ENCODE assay signal across 14 cellular contexts in genomic region chr3:45599424-45599886, GRCh38. TPM values are rescaled to one million over a fixed set of nuclear protein-coding genes. Genes with fewer than 3 reads are reported as not detected.
DNase-seq lines count a peak whose midpoint lies in the region; ATAC-seq, FAIRE-seq and TF ChIP-seq lines count a peak whose summit lies in the region.
"Had no signal": no experiment of that assay in that cellular context is flagged by ENCODE, and none has a peak within 500 bp of the region (broad histone marks: within the 10 kb centered on the region; RNA-seq: fewer than 3 reads in every experiment).

No MANE protein-coding gene starts in this region.

- TF ChIP-seq CTCF in astrocyte (IDR thresholded peaks at IDR 0.05; ENCODE audit: insufficient read depth, low read depth, low read length): no peak
- TF ChIP-seq CTCF in mucosa of descending colon (IDR thresholded peaks at IDR 0.05): no peak
- no peak for TF ChIP-seq CTCF in type B pancreatic cell (conservative IDR thresholded peaks at IDR 0.05)
- TF ChIP-seq CTCF in WTC11 (IDR thresholded peaks at IDR 0.05): no peak

- H3K79me2 ChIP-seq in astrocyte (ENCODE audit: insufficient read depth, low read length): peaks cover 92% of the 10 kb centered on the region

- intact Hi-C loops in mucosa of descending colon (cut with DNase I, micrococcal nuclease): loop anchor here in 1 of 2 donors (10.0 kb wide), 1 partner anchor 55 kb away; no protein-coding TSS in a partner anchor

- no peaks in the 10 kb centered on the region for H3K27me3 Mint-ChIP-seq in activated naive CD4-positive, alpha-beta T cell treated with anti-CD3 and anti-CD28 coated beads, Interleukin-2, amount 10 ng/mL, durations not matched to agents 7 days and 5 days
- H3K27me3 Mint-ChIP-seq in astrocyte (ENCODE audit: low read depth, unreplicated experiment) (no peaks in the 10 kb centered on the region), type B pancreatic cell (no peaks in the 10 kb centered on the region), WTC11 (ENCODE audit: low read depth) (no peaks in the 10 kb centered on the region)

- H2AFZ ChIP-seq in astrocyte (ENCODE audit: low read depth, low read length): no peak overlapping the region

- peak overlapping the region; percentile 2 for H3K4me3 Mint-ChIP-seq in activated naive CD4-positive, alpha-beta T cell treated with anti-CD3 and anti-CD28 coated beads, Interleukin-2, amount 10 ng/mL, durations not matched to agents 7 days and 5 days
- H3K4me3 Mint-ChIP-seq in astrocyte (ENCODE audit: unreplicated experiment) (peak overlapping the region; percentile 28), type B pancreatic cell (no peak overlapping the region), WTC11 (no peak overlapping the region)

- FAIRE-seq in astrocyte (lab: Jason Lieb, UNC): no peak
- FAIRE-seq: endothelial cell of umbilical vein had no signal

- no peak overlapping the region for H3K4me2 ChIP-seq in astrocyte (ENCODE audit: low read length)
- H3K4me2 ChIP-seq: smooth muscle cell had no signal

- peaks cover 58% of the 10 kb centered on the region for H3K4me1 Mint-ChIP-seq in activated naive CD4-positive, alpha-beta T cell treated with anti-CD3 and anti-CD28 coated beads, Interleukin-2, amount 10 ng/mL, durations not matched to agents 7 days and 5 days
- H3K4me1 Mint-ChIP-seq in astrocyte (ENCODE audit: low read depth, unreplicated experiment) (peaks cover 29% of the 10 kb centered on the region), type B pancreatic cell (ENCODE audit: unreplicated experiment) (peaks cover 35% of the 10 kb centered on the region), WTC11 (peaks cover 35% of the 10 kb centered on the region)

- CTCF ChIA-PET in activated naive CD4-positive, alpha-beta T cell treated with anti-CD3 and anti-CD28 coated beads, Interleukin-2, amount 10 ng/mL, durations not matched to agents 7 days and 5 days (lab: Charles Lee): interaction anchor here (1.1 kb wide), 1 partner anchor 57 kb away, joined by 4 read pairs; no protein-coding TSS in a partner anchor
- CTCF ChIA-PET in WTC11 (lab: Charles Lee): interaction anchor here (0.8 to 7.1 kb wide), 2 partner anchors 57 to 60 kb away, joined by 6 to 34 read pairs; no protein-coding TSS in a partner anchor

- H3K27me3 ChIP-seq in astrocyte (ENCODE audit: insufficient read depth, low read length): no peaks in the 10 kb centered on the region
- H3K27me3 ChIP-seq in HAP-1 (ENCODE audit: low read depth): no peaks in the 10 kb centered on the region
- H3K27me3 ChIP-seq: adrenal gland had no signal

- peaks cover 86% of the 10 kb centered on the region for H4K20me1 ChIP-seq in astrocyte (ENCODE audit: insufficient read depth, low read length)

- in situ Hi-C loops in HAP-1 (cut with MboI; ENCODE audit: low sequenced_read_pairs): no loop called here

- H3K9ac ChIP-seq in astrocyte (ENCODE audit: low read length): no peak overlapping the region

- ATAC-seq in mucosa of descending colon (peak; percentile 66), WTC11 (no peak), GM21723 (IDR thresholded peaks at IDR 0.05; ENCODE audit: unreplicated experiment) (no peak)

- H3K36me3 Mint-ChIP-seq in activated naive CD4-positive, alpha-beta T cell treated with anti-CD3 and anti-CD28 coated beads, Interleukin-2, amount 10 ng/mL, durations not matched to agents 7 days and 5 days: peaks cover 48% of the 10 kb centered on the region
- H3K36me3 Mint-ChIP-seq in astrocyte (ENCODE audit: low read depth, unreplicated experiment): peaks cover 21% of the 10 kb centered on the region
- peaks cover 27% of the 10 kb centered on the region for H3K36me3 Mint-ChIP-seq in type B pancreatic cell
- H3K36me3 Mint-ChIP-seq in WTC11: peaks cover 4% of the 10 kb centered on the region

- H3K9me3 ChIP-seq in astrocyte (ENCODE audit: insufficient read depth, low read depth, low read length) (no peaks in the 10 kb centered on the region), mucosa of descending colon (no peaks in the 10 kb centered on the region), HAP-1 (no peaks in the 10 kb centered on the region)
- H3K9me3 ChIP-seq: adrenal gland had no signal

- no peak overlapping the region for H3K27ac ChIP-seq in astrocyte (ENCODE audit: low read depth, low read length)
- H3K27ac ChIP-seq: adrenal gland, WERI-Rb-1 had no signal

- H3K36me3 ChIP-seq in astrocyte (ENCODE audit: insufficient read depth, low read length) (peaks cover 6% of the 10 kb centered on the region), mucosa of descending colon (ENCODE audit: low read depth) (no peaks in the 10 kb centered on the region), HAP-1 (replicated peaks) (peaks cover 10% of the 10 kb centered on the region)

- DNase-seq in activated naive CD4-positive, alpha-beta T cell treated with anti-CD3 and anti-CD28 coated beads, Interleukin-2, amount 10 ng/mL, durations not matched to agents 7 days and 5 days: peak; percentile 37
- DNase-seq in activated naive CD4-positive, alpha-beta T cell treated with Interleukin-2 at 50 U/mL for 16 hours: no peak
- DNase-seq in astrocyte (ENCODE audit: low read depth): no peak
- peak; percentile 52 to 73 (median 68) for DNase-seq in mucosa of descending colon
- peak; percentile 45 for DNase-seq in type B pancreatic cell (ENCODE audit: extremely low spot score, unreplicated experiment)
- no peak for DNase-seq in WTC11 (ENCODE audit: low spot score)
- DNase-seq in HAP-1 (ENCODE audit: low spot score in 2 of 2): no peak
- DNase-seq: adrenal gland, kidney glomerular epithelial cell, NCI-H1048, WERI-Rb-1 had no signal

- peak overlapping the region; percentile 21 for H3K27ac Mint-ChIP-seq in activated naive CD4-positive, alpha-beta T cell treated with anti-CD3 and anti-CD28 coated beads, Interleukin-2, amount 10 ng/mL, durations not matched to agents 7 days and 5 days
- H3K27ac Mint-ChIP-seq in astrocyte (ENCODE audit: unreplicated experiment) (no peak overlapping the region), type B pancreatic cell (no peak overlapping the region), WTC11 (no peak overlapping the region)

- H3K4me1 ChIP-seq in astrocyte (ENCODE audit: insufficient read depth, low read length) (peaks cover 31% of the 10 kb centered on the region), mucosa of descending colon (ENCODE audit: low read depth) (peaks cover 45% of the 10 kb centered on the region), HAP-1 (peaks cover 21% of the 10 kb centered on the region)

- no peak overlapping the region for H3K4me3 ChIP-seq in astrocyte (ENCODE audit: insufficient read depth, low read depth, low read length)
- no peak overlapping the region for H3K4me3 ChIP-seq in mucosa of descending colon
- no peak overlapping the region for H3K4me3 ChIP-seq in HAP-1
- H3K4me3 ChIP-seq: adrenal gland, smooth muscle cell had no signal

- POLR2A ChIA-PET in WTC11 (lab: Charles Lee): no interaction called here

- H3K9me3 Mint-ChIP-seq in activated naive CD4-positive, alpha-beta T cell treated with anti-CD3 and anti-CD28 coated beads, Interleukin-2, amount 10 ng/mL, durations not matched to agents 7 days and 5 days: no peaks in the 10 kb centered on the region
- H3K9me3 Mint-ChIP-seq in astrocyte (ENCODE audit: unreplicated experiment) (no peaks in the 10 kb centered on the region), type B pancreatic cell (no peaks in the 10 kb centered on the region), WTC11 (no peaks in the 10 kb centered on the region)

TF ChIP-seq in WTC11, 78 proteins besides CTCF, POLR2A, EP300 and RAD21 (continues in another document):
- TF ChIP-seq, protein P1, sequence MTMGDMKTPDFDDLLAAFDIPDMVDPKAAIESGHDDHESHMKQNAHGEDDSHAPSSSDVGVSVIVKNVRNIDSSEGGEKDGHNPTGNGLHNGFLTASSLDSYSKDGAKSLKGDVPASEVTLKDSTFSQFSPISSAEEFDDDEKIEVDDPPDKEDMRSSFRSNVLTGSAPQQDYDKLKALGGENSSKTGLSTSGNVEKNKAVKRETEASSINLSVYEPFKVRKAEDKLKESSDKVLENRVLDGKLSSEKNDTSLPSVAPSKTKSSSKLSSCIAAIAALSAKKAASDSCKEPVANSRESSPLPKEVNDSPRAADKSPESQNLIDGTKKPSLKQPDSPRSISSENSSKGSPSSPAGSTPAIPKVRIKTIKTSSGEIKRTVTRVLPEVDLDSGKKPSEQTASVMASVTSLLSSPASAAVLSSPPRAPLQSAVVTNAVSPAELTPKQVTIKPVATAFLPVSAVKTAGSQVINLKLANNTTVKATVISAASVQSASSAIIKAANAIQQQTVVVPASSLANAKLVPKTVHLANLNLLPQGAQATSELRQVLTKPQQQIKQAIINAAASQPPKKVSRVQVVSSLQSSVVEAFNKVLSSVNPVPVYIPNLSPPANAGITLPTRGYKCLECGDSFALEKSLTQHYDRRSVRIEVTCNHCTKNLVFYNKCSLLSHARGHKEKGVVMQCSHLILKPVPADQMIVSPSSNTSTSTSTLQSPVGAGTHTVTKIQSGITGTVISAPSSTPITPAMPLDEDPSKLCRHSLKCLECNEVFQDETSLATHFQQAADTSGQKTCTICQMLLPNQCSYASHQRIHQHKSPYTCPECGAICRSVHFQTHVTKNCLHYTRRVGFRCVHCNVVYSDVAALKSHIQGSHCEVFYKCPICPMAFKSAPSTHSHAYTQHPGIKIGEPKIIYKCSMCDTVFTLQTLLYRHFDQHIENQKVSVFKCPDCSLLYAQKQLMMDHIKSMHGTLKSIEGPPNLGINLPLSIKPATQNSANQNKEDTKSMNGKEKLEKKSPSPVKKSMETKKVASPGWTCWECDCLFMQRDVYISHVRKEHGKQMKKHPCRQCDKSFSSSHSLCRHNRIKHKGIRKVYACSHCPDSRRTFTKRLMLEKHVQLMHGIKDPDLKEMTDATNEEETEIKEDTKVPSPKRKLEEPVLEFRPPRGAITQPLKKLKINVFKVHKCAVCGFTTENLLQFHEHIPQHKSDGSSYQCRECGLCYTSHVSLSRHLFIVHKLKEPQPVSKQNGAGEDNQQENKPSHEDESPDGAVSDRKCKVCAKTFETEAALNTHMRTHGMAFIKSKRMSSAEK (CRISPR knock-in tag; IDR thresholded peaks at IDR 0.05; ENCODE audit: borderline replicate concordance): no peak
- TF ChIP-seq, protein P2, sequence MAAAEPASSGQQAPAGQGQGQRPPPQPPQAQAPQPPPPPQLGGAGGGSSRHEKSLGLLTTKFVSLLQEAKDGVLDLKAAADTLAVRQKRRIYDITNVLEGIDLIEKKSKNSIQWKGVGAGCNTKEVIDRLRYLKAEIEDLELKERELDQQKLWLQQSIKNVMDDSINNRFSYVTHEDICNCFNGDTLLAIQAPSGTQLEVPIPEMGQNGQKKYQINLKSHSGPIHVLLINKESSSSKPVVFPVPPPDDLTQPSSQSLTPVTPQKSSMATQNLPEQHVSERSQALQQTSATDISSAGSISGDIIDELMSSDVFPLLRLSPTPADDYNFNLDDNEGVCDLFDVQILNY (CRISPR knock-in tag; IDR thresholded peaks at IDR 0.05): no peak
- TF ChIP-seq FOXP1 (CRISPR knock-in tag; IDR thresholded peaks at IDR 0.05; ENCODE audit: borderline replicate concordance): no peak

RNA-seq across cellular contexts. Expression of gene LIMD1, which starts 4.9 kb away (rescaled TPM):
- total RNA-seq in astrocyte (27.2 and 28.4 TPM in 2 replicates), mucosa of descending colon (10 to 100 TPM; 36.0 to 40.9 (median 38.9) TPM), type B pancreatic cell (ENCODE audit: low replicate concordance) (24.1 and 26.2 TPM in 2 replicates), WTC11 (2021) (35.6 to 41.7 TPM (median 36.5 TPM) in 3 replicates)

Comparison
In these comparisons a context has a peak if more than half of its experiments do, and no peak if none do; other contexts are left out.
1. DNase-seq: peak in activated naive CD4-positive, alpha-beta T cell treated with anti-CD3 and anti-CD28 coated beads, Interleukin-2, amount 10 ng/mL, durations not matched to agents 7 days and 5 days (single experiment), mucosa of descending colon (3 of 3) and type B pancreatic cell (single experiment); none in activated naive CD4-positive, alpha-beta T cell treated with Interleukin-2 at 50 U/mL for 16 hours (single experiment), astrocyte (single experiment), WTC11 (single experiment) and HAP-1 (0 of 2).
2. H3K4me3 Mint-ChIP-seq: peak in activated naive CD4-positive, alpha-beta T cell treated with anti-CD3 and anti-CD28 coated beads, Interleukin-2, amount 10 ng/mL, durations not matched to agents 7 days and 5 days (single experiment) and astrocyte (single experiment); none in type B pancreatic cell (single experiment) and WTC11 (single experiment).